Comparison of ENCODE assay signal across 19 cellular contexts in the genomic region with DNA sequence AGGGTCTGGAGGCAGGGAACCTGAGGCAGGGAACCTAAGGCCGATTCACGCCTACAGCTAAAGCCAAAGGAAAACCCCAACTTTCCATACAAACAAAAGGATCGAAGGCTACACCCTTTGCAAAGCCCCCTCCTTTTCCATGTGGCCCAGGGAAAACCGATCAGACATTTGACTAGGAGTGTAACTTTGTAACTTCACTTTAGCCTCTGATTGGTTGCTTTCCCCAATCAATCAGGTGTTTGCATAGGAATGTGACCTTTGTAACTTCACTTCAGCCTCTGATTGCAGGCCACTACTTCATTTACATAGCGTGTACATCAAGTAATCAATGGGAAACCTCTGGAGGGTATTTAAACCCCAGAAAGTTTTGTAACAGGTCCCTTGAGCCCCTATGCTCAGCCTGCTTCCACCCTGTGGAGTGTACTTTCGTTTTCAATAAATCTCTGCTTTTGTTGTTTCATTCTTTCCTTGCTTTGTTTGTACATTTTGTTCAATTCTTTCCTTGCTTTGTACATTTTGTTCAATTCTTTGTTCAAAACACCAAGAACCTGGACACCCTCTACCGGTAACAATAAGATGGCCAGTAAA.
"Had no signal": no experiment of that assay in that cellular context is flagged by ENCODE, and none has a peak within 500 bp of the region (broad histone marks: within the 10 kb centered on the region; RNA-seq: fewer than 3 reads in every experiment).

No MANE protein-coding gene starts in this region.

- H3K4me1 ChIP-seq: foreskin keratinocyte had no signal

- H3K4me3 ChIP-seq: lung, right lobe of liver, skin epidermis, stomach, suprapubic skin, tibial nerve had no signal

- H3K4me3 Mint-ChIP-seq: activated CD4-positive, alpha-beta T cell treated with anti-CD3 and anti-CD28 coated beads, Interleukin-2, amount 10 ng/mL, durations not matched to agents 24 days and 14 days; activated CD8-positive, alpha-beta T cell treated with anti-CD3 and anti-CD28 coated beads for 36 hours; mesothelial cell of epicardium; nephron progenitor cell; stimulated activated effector memory CD8-positive, alpha-beta T cell treated with anti-CD3 and anti-CD28 coated beads, Interleukin-12 subunit alpha, Interleukin-12 subunit beta, amount 100 ng/mL, for 72 hours had no signal

- H3K9me3 Mint-ChIP-seq: activated naive CD4-positive, alpha-beta T cell treated with anti-CD3 and anti-CD28 coated beads, Interleukin-2, amount 50 U/mL, for 72 hours had no signal

- H3K27me3 Mint-ChIP-seq: activated CD4-positive, alpha-beta T cell treated with anti-CD3 and anti-CD28 coated beads, Interleukin-2, amount 10 ng/mL, durations not matched to agents 24 days and 14 days; activated CD8-positive, alpha-beta T cell treated with anti-CD3 and anti-CD28 coated beads for 36 hours had no signal

- H3K27me3 ChIP-seq: foreskin keratinocyte, right lobe of liver, stomach, suprapubic skin, tibial nerve had no signal

- H3K36me3 ChIP-seq: right lobe of liver, stomach, suprapubic skin, tibial nerve had no signal

- H3K36me3 Mint-ChIP-seq: stimulated activated effector memory CD8-positive, alpha-beta T cell treated with anti-CD3 and anti-CD28 coated beads, Interleukin-12 subunit alpha, Interleukin-12 subunit beta, amount 100 ng/mL, for 72 hours had no signal

- H3K27ac ChIP-seq: foreskin keratinocyte, skin epidermis, suprapubic skin, tibial nerve had no signal

- H3K9me3 ChIP-seq: right lobe of liver, suprapubic skin had no signal

- ATAC-seq: activated CD4-positive, CD25-positive, alpha-beta regulatory T cell treated with anti-CD3 and anti-CD28 coated beads, Interleukin-2, amount 50 U/mL, for 24 hours; activated CD8-positive, alpha-beta T cell treated with anti-CD3 and anti-CD28 coated beads for 36 hours; activated naive CD4-positive, alpha-beta T cell treated with anti-CD3 and anti-CD28 coated beads, Interleukin-2, amount 50 U/mL, for 72 hours; foreskin keratinocyte; stimulated activated effector memory CD8-positive, alpha-beta T cell treated with anti-CD3 and anti-CD28 coated beads, Interleukin-12 subunit alpha, Interleukin-12 subunit beta, amount 100 ng/mL, for 72 hours had no signal

- DNase-seq: activated CD4-positive, alpha-beta T cell treated with anti-CD3 and anti-CD28 coated beads, Interleukin-2, amount 10 ng/mL, durations not matched to agents 24 days and 14 days; activated CD8-positive, alpha-beta T cell treated with anti-CD3 and anti-CD28 coated beads for 36 hours; aorta; central memory CD4-positive, alpha-beta T cell; effector memory CD4-positive, alpha-beta T cell; kidney; nephron progenitor cell; right lobe of liver; stimulated activated CD4-positive, alpha-beta T cell treated with anti-CD3 and anti-CD28 coated beads, Interleukin-1b, Interleukin-23, amount 100 ng/mL, for 48 hours; stomach had no signal

- H3K27ac Mint-ChIP-seq: activated CD4-positive, alpha-beta T cell treated with anti-CD3 and anti-CD28 coated beads, Interleukin-2, amount 10 ng/mL, durations not matched to agents 24 days and 14 days; mesothelial cell of epicardium; nephron progenitor cell; stimulated activated effector memory CD8-positive, alpha-beta T cell treated with anti-CD3 and anti-CD28 coated beads, Interleukin-12 subunit alpha, Interleukin-12 subunit beta, amount 100 ng/mL, for 72 hours had no signal
